1 cellular context compared by ENCODE assay signal in the genomic region with DNA sequence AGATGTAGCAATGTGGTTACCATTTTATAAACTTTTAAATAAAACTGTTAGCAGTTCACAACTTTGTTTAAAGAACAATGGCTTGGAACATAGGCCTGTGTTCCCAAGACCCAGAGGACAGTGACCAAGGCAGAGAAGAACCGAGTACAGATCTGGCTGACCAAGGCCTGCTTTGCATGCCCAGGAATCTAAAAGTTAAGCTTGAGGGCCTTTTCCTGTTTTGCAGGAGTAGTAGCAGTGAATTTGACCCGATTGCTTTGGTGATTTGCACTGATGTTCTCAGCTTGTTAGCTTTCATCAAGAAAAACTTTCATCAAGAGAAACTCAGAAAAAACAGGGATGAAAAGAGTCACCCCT.
TF ChIP-seq lines count a peak whose summit lies in the region.

No MANE protein-coding gene starts in this region.

TF ChIP-seq in GM23338, 12 proteins besides CTCF, POLR2A, EP300 and RAD21 (continued from another document):
- TF ChIP-seq, protein P1, sequence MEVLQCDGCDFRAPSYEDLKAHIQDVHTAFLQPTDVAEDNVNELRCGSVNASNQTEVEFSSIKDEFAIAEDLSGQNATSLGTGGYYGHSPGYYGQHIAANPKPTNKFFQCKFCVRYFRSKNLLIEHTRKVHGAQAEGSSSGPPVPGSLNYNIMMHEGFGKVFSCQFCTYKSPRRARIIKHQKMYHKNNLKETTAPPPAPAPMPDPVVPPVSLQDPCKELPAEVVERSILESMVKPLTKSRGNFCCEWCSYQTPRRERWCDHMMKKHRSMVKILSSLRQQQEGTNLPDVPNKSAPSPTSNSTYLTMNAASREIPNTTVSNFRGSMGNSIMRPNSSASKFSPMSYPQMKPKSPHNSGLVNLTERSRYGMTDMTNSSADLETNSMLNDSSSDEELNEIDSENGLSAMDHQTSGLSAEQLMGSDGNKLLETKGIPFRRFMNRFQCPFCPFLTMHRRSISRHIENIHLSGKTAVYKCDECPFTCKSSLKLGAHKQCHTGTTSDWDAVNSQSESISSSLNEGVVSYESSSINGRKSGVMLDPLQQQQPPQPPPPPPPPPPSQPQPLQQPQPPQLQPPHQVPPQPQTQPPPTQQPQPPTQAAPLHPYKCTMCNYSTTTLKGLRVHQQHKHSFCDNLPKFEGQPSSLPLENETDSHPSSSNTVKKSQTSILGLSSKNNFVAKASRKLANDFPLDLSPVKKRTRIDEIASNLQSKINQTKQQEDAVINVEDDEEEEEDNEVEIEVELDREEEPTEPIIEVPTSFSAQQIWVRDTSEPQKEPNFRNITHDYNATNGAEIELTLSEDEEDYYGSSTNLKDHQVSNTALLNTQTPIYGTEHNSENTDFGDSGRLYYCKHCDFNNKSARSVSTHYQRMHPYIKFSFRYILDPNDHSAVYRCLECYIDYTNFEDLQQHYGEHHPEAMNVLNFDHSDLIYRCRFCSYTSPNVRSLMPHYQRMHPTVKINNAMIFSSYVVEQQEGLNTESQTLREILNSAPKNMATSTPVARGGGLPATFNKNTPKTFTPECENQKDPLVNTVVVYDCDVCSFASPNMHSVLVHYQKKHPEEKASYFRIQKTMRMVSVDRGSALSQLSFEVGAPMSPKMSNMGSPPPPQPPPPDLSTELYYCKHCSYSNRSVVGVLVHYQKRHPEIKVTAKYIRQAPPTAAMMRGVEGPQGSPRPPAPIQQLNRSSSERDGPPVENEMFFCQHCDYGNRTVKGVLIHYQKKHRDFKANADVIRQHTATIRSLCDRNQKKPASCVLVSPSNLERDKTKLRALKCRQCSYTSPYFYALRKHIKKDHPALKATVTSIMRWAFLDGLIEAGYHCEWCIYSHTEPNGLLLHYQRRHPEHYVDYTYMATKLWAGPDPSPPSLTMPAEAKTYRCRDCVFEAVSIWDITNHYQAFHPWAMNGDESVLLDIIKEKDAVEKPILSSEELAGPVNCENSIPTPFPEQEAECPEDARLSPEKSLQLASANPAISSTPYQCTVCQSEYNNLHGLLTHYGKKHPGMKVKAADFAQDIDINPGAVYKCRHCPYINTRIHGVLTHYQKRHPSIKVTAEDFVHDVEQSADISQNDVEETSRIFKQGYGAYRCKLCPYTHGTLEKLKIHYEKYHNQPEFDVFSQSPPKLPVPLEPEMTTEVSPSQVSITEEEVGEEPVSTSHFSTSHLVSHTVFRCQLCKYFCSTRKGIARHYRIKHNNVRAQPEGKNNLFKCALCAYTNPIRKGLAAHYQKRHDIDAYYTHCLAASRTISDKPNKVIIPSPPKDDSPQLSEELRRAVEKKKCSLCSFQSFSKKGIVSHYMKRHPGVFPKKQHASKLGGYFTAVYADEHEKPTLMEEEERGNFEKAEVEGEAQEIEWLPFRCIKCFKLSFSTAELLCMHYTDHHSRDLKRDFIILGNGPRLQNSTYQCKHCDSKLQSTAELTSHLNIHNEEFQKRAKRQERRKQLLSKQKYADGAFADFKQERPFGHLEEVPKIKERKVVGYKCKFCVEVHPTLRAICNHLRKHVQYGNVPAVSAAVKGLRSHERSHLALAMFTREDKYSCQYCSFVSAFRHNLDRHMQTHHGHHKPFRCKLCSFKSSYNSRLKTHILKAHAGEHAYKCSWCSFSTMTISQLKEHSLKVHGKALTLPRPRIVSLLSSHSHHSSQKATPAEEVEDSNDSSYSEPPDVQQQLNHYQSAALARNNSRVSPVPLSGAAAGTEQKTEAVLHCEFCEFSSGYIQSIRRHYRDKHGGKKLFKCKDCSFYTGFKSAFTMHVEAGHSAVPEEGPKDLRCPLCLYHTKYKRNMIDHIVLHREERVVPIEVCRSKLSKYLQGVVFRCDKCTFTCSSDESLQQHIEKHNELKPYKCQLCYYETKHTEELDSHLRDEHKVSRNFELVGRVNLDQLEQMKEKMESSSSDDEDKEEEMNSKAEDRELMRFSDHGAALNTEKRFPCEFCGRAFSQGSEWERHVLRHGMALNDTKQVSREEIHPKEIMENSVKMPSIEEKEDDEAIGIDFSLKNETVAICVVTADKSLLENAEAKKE (CRISPR knock-in tag; IDR thresholded peaks at IDR 0.05), result no peak
- TF ChIP-seq POLR2AphosphoS5 (IDR thresholded peaks at IDR 0.05; ENCODE audit: low read depth) (no peak), EZH2 (IDR thresholded peaks at IDR 0.05; ENCODE audit: low read depth, unreplicated experiment) (no peak), NANOG (IDR thresholded peaks at IDR 0.05; ENCODE audit: borderline replicate concordance) (no peak), CREB1 (CRISPR knock-in tag; IDR thresholded peaks at IDR 0.05; ENCODE audit: low read depth) (no peak), JUNB (IDR thresholded peaks at IDR 0.05; ENCODE audit: unreplicated experiment) (no peak), ZNF331 (CRISPR knock-in tag; IDR thresholded peaks at IDR 0.05; ENCODE audit: low read depth) (no peak), ZNF114 (CRISPR knock-in tag; IDR thresholded peaks at IDR 0.05) (no peak)
